In genomic region chr4:83230928-83231327, GRCh38 we compare ENCODE assay signal across 1 cellular context.
A peak's percentile ranks its signal among the peaks of the same experiment; 100 is the strongest.
TF ChIP-seq lines count a peak whose summit lies in the region.

No MANE protein-coding gene starts in this region.

TF ChIP-seq in GM12878, 131 proteins besides CTCF, POLR2A, EP300 and RAD21:
- 0 out of 2 replicates have a peak, but pooled peaks have one; percentile 3 for TF ChIP-seq SPI1 (IDR thresholded peaks at IDR 0.05; ENCODE audit: borderline replicate concordance, insufficient read depth, low read depth, low read length)
- TF ChIP-seq GABPA (IDR thresholded peaks at IDR 0.05; ENCODE audit: low read depth) = 0 out of 2 replicates have a peak, but pooled peaks have one; percentile 1
- no peak for TF ChIP-seq SMC3 (IDR thresholded peaks at IDR 0.05; ENCODE audit: borderline replicate concordance, low read length)
TF ChIP-seq in GM12878: peak in this region for 2.
